Comparison of ENCODE assay signal across 40 cellular contexts in the genomic region with DNA sequence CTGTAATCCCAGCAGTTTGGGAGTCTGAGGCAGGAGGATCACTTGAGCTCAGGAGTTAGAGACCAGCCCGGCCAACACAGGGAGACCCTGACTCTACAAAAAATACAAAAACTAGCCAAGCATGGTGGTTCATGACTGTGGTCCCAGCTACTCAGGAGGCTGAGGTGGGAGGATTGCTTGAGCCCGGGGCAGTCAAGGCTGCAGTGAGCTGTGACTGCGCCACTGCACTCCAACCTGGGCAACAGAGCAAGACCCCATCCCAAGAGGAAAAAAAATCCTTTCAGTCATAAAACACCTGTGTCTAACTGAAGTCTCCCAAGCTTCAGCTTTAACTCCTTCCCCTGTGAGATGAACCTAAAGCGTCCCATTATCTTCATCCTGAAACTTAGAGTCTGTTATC. TPM values are rescaled to one million over a fixed set of nuclear protein-coding genes. Genes with fewer than 3 reads are reported as not detected.
"Had no signal": no experiment of that assay in that cellular context is flagged by ENCODE, and none has a peak within 500 bp of the region (broad histone marks: within the 10 kb centered on the region; RNA-seq: fewer than 3 reads in every experiment).

No MANE protein-coding gene starts in this region.

- H3K27ac Mint-ChIP-seq: activated CD4-positive, alpha-beta memory T cell treated with anti-CD3 and anti-CD28 coated beads, Interleukin-2, amount 10 ng/mL, durations not matched to agents 7 days and 5 days; activated CD4-positive, alpha-beta T cell treated with anti-CD3 and anti-CD28 coated beads for 36 hours; activated CD4-positive, alpha-beta T cell treated with anti-CD3 and anti-CD28 coated beads, Interleukin-2, amount 10 ng/mL, durations not matched to agents 7 days and 5 days; activated CD8-positive, alpha-beta memory T cell treated with anti-CD3 and anti-CD28 coated beads, Interleukin-2, amount 10 ng/mL, durations not matched to agents 7 days and 5 days; activated CD8-positive, alpha-beta T cell treated with anti-CD3 and anti-CD28 coated beads, Interleukin-2, amount 10 ng/mL, durations not matched to agents 7 days and 5 days; activated naive CD4-positive, alpha-beta T cell treated with anti-CD3 and anti-CD28 coated beads for 36 hours; activated naive CD4-positive, alpha-beta T cell treated with anti-CD3 and anti-CD28 coated beads, Interleukin-2, amount 50 U/mL, for 72 hours; activated naive CD8-positive, alpha-beta T cell treated with anti-CD3 and anti-CD28 coated beads for 36 hours; activated T-cell treated with anti-CD3 and anti-CD28 coated beads, Interleukin-2, amount 50 U/mL, for 24 hours; T-helper 1 cell treated with Interleukin-12 subunit alpha and Interleukin-12 subunit beta and Interleukin-4 antibody, amounts not matched to agents 30 μg/mL and 1 μg/mL, for 36 hours; T-helper 2 cell treated with Interferon-gamma antibody and Interleukin-4, amounts not matched to agents 5 μg/mL and 100 μg/mL, for 36 hours had no signal

- H3K4me1 ChIP-seq: adrenal gland, body of pancreas had no signal

- H3K4me1 Mint-ChIP-seq: activated CD4-positive, alpha-beta memory T cell treated with anti-CD3 and anti-CD28 coated beads, Interleukin-2, amount 10 ng/mL, durations not matched to agents 7 days and 5 days; activated CD4-positive, alpha-beta T cell treated with anti-CD3 and anti-CD28 coated beads for 36 hours; activated CD4-positive, alpha-beta T cell treated with anti-CD3 and anti-CD28 coated beads, Interleukin-2, amount 10 ng/mL, durations not matched to agents 7 days and 5 days; activated CD8-positive, alpha-beta memory T cell treated with anti-CD3 and anti-CD28 coated beads, Interleukin-2, amount 10 ng/mL, durations not matched to agents 7 days and 5 days; activated naive CD8-positive, alpha-beta T cell treated with anti-CD3 and anti-CD28 coated beads for 36 hours; central memory CD8-positive, alpha-beta T cell had no signal

- H3K36me3 Mint-ChIP-seq: activated CD8-positive, alpha-beta memory T cell treated with anti-CD3 and anti-CD28 coated beads, Interleukin-2, amount 10 ng/mL, durations not matched to agents 7 days and 5 days; activated naive CD4-positive, alpha-beta T cell treated with anti-CD3 and anti-CD28 coated beads, Interleukin-2, amount 50 U/mL, for 72 hours; activated naive CD8-positive, alpha-beta T cell treated with anti-CD3 and anti-CD28 coated beads for 36 hours had no signal

- H3K4me3 ChIP-seq: adrenal gland, body of pancreas, cardiac muscle cell had no signal

- H3K27me3 Mint-ChIP-seq: activated CD4-positive, alpha-beta T cell treated with anti-CD3 and anti-CD28 coated beads, Interleukin-2, amount 10 ng/mL, durations not matched to agents 7 days and 5 days; activated CD8-positive, alpha-beta memory T cell treated with anti-CD3 and anti-CD28 coated beads, Interleukin-2, amount 10 ng/mL, durations not matched to agents 7 days and 5 days had no signal

- H3K4me3 Mint-ChIP-seq: activated CD4-positive, alpha-beta memory T cell treated with anti-CD3 and anti-CD28 coated beads, Interleukin-2, amount 10 ng/mL, durations not matched to agents 7 days and 5 days; activated CD4-positive, alpha-beta T cell treated with anti-CD3 and anti-CD28 coated beads for 36 hours; activated CD4-positive, alpha-beta T cell treated with anti-CD3 and anti-CD28 coated beads, Interleukin-2, amount 10 ng/mL, durations not matched to agents 7 days and 5 days; activated CD8-positive, alpha-beta memory T cell treated with anti-CD3 and anti-CD28 coated beads, Interleukin-2, amount 10 ng/mL, durations not matched to agents 7 days and 5 days; activated CD8-positive, alpha-beta T cell treated with anti-CD3 and anti-CD28 coated beads, Interleukin-2, amount 10 ng/mL, durations not matched to agents 7 days and 5 days; activated naive CD4-positive, alpha-beta T cell treated with anti-CD3 and anti-CD28 coated beads for 36 hours; activated naive CD8-positive, alpha-beta T cell treated with anti-CD3 and anti-CD28 coated beads for 36 hours; activated T-cell treated with anti-CD3 and anti-CD28 coated beads, Interleukin-2, amount 50 U/mL, for 24 hours; central memory CD8-positive, alpha-beta T cell; T-helper 1 cell treated with Interleukin-12 subunit alpha and Interleukin-12 subunit beta and Interleukin-4 antibody, amounts not matched to agents 30 μg/mL and 1 μg/mL, for 36 hours; T-helper 2 cell treated with Interferon-gamma antibody and Interleukin-4, amounts not matched to agents 5 μg/mL and 100 μg/mL, for 36 hours had no signal

- H3K27ac ChIP-seq: adrenal gland, body of pancreas, brain microvascular endothelial cell, cardiac muscle cell, VCaP had no signal

- ATAC-seq: activated CD4-positive, alpha-beta T cell treated with anti-CD3 and anti-CD28 coated beads for 36 hours; activated CD4-positive, CD25-positive, alpha-beta regulatory T cell treated with anti-CD3 and anti-CD28 coated beads, Interleukin-2, amount 50 U/mL, for 24 hours; activated CD8-positive, alpha-beta memory T cell treated with anti-CD3 and anti-CD28 coated beads, Interleukin-2, amount 10 ng/mL, durations not matched to agents 7 days and 5 days; activated CD8-positive, alpha-beta T cell treated with anti-CD3 and anti-CD28 coated beads, Interleukin-2, amount 10 ng/mL, durations not matched to agents 7 days and 5 days; activated naive CD4-positive, alpha-beta T cell treated with anti-CD3 and anti-CD28 coated beads, Interleukin-2, amount 50 U/mL, for 72 hours; body of pancreas had no signal

- H3K27me3 ChIP-seq: adrenal gland, body of pancreas, brain microvascular endothelial cell, cardiac muscle cell had no signal

- DNase-seq: activated CD4-positive, alpha-beta memory T cell treated with anti-CD3 and anti-CD28 coated beads, Interleukin-2, amount 10 ng/mL, durations not matched to agents 7 days and 5 days; activated CD4-positive, alpha-beta T cell treated with anti-CD3 and anti-CD28 coated beads for 1 hour; activated CD4-positive, alpha-beta T cell treated with anti-CD3 and anti-CD28 coated beads for 36 hours; activated CD4-positive, alpha-beta T cell treated with anti-CD3 and anti-CD28 coated beads for 48 hours; activated CD4-positive, alpha-beta T cell treated with anti-CD3 and anti-CD28 coated beads, Interleukin-2, amount 10 ng/mL, durations not matched to agents 7 days and 5 days; activated CD4-positive, alpha-beta T cell treated with anti-CD3 and anti-CD28 coated beads, Interleukin-2, amount 50 U/mL, for 48 hours; activated CD4-positive, CD25-positive, alpha-beta regulatory T cell; activated CD8-positive, alpha-beta memory T cell treated with anti-CD3 and anti-CD28 coated beads for 24 hours; activated CD8-positive, alpha-beta memory T cell treated with anti-CD3 and anti-CD28 coated beads, Interleukin-2, amount 10 ng/mL, durations not matched to agents 7 days and 5 days; activated CD8-positive, alpha-beta memory T cell treated with anti-CD3 and anti-CD28 coated beads, Interleukin-2, amount 50 U/mL, for 48 hours; activated CD8-positive, alpha-beta T cell treated with anti-CD3 and anti-CD28 coated beads, Interleukin-2, amount 10 ng/mL, durations not matched to agents 7 days and 5 days; activated effector memory CD4-positive, alpha-beta T cell treated with anti-CD3 and anti-CD28 coated beads, Interleukin-2, amount 50 U/mL, for 16 hours; activated gamma-delta T cell treated with Interleukin-2 at 50 U/mL for 16 hours; activated naive CD4-positive, alpha-beta T cell; activated naive CD4-positive, alpha-beta T cell treated with anti-CD3 and anti-CD28 coated beads for 36 hours; activated naive CD4-positive, alpha-beta T cell treated with anti-CD3 and anti-CD28 coated beads, Interleukin-2, amount 50 U/mL, for 16 hours; activated naive CD8-positive, alpha-beta T cell treated with anti-CD3 and anti-CD28 coated beads for 36 hours; activated T-cell treated with anti-CD3 and anti-CD28 coated beads, Interleukin-2, amount 50 U/mL, for 24 hours; activated T-cell treated with anti-CD3 and anti-CD28 coated beads, Interleukin-2, amount 50 U/mL, for 48 hours; adrenal gland; amniotic stem cell; body of pancreas; brain microvascular endothelial cell; caudate nucleus; cerebellar nuclear complex; T-helper 1 cell; T-helper 2 cell; T-helper 9 cell had no signal

- H3K9me3 Mint-ChIP-seq: activated CD4-positive, alpha-beta memory T cell treated with anti-CD3 and anti-CD28 coated beads, Interleukin-2, amount 10 ng/mL, durations not matched to agents 7 days and 5 days; activated CD4-positive, alpha-beta T cell treated with anti-CD3 and anti-CD28 coated beads, Interleukin-2, amount 10 ng/mL, durations not matched to agents 7 days and 5 days; activated naive CD4-positive, alpha-beta T cell treated with anti-CD3 and anti-CD28 coated beads for 36 hours; activated naive CD4-positive, alpha-beta T cell treated with anti-CD3 and anti-CD28 coated beads, Interleukin-2, amount 50 U/mL, for 72 hours; activated naive CD8-positive, alpha-beta T cell treated with anti-CD3 and anti-CD28 coated beads for 36 hours; activated T-cell treated with anti-CD3 and anti-CD28 coated beads, Interleukin-2, amount 50 U/mL, for 24 hours; central memory CD8-positive, alpha-beta T cell; T-helper 1 cell treated with Interleukin-12 subunit alpha and Interleukin-12 subunit beta and Interleukin-4 antibody, amounts not matched to agents 30 μg/mL and 1 μg/mL, for 36 hours; T-helper 2 cell treated with Interferon-gamma antibody and Interleukin-4, amounts not matched to agents 5 μg/mL and 100 μg/mL, for 36 hours had no signal

- H3K36me3 ChIP-seq: brain microvascular endothelial cell had no signal

- H3K9me3 ChIP-seq: adrenal gland, body of pancreas had no signal

- FAIRE-seq: astrocyte, bronchial epithelial cell, TTC549 had no signal

RNA-seq across cellular contexts. Expression of a gene that starts 33.1 kb away (rescaled TPM):
- total RNA-seq: activated CD4-positive, alpha-beta memory T cell treated with anti-CD3 and anti-CD28 coated beads, Interleukin-2, amount 10 ng/mL, durations not matched to agents 7 days and 5 days; activated CD4-positive, alpha-beta T cell treated with anti-CD3 and anti-CD28 coated beads, Interleukin-2, amount 10 ng/mL, durations not matched to agents 7 days and 5 days; activated CD8-positive, alpha-beta memory T cell treated with anti-CD3 and anti-CD28 coated beads, Interleukin-2, amount 10 ng/mL, durations not matched to agents 7 days and 5 days; activated CD8-positive, alpha-beta T cell treated with anti-CD3 and anti-CD28 coated beads, Interleukin-2, amount 10 ng/mL, durations not matched to agents 7 days and 5 days; activated naive CD4-positive, alpha-beta T cell treated with anti-CD3 and anti-CD28 coated beads for 36 hours; aorta; chondrocyte had no signal

RNA-seq across cellular contexts. Expression of a gene that starts 50.6 kb away (rescaled TPM):
- total RNA-seq: activated CD4-positive, alpha-beta memory T cell treated with anti-CD3 and anti-CD28 coated beads, Interleukin-2, amount 10 ng/mL, durations not matched to agents 7 days and 5 days; activated CD4-positive, alpha-beta T cell treated with anti-CD3 and anti-CD28 coated beads for 36 hours; activated CD4-positive, alpha-beta T cell treated with anti-CD3 and anti-CD28 coated beads, Interleukin-2, amount 10 ng/mL, durations not matched to agents 7 days and 5 days; activated CD8-positive, alpha-beta memory T cell treated with anti-CD3 and anti-CD28 coated beads, Interleukin-2, amount 10 ng/mL, durations not matched to agents 7 days and 5 days; activated CD8-positive, alpha-beta T cell treated with anti-CD3 and anti-CD28 coated beads, Interleukin-2, amount 10 ng/mL, durations not matched to agents 7 days and 5 days; activated naive CD4-positive, alpha-beta T cell treated with anti-CD3 and anti-CD28 coated beads for 36 hours; activated naive CD8-positive, alpha-beta T cell treated with anti-CD3 and anti-CD28 coated beads for 36 hours; adrenal gland; aorta; body of pancreas; bronchial epithelial cell had no signal
